12 cellular contexts compared by ENCODE assay signal in genomic region chr1:53376041-53376461, GRCh38. TPM values are rescaled to one million over a fixed set of nuclear protein-coding genes. Genes with fewer than 3 reads are reported as not detected.
A peak's percentile ranks its signal among the peaks of the same experiment; 100 is the strongest.
DNase-seq lines count a peak whose midpoint lies in the region; ATAC-seq and TF ChIP-seq lines count a peak whose summit lies in the region.
"Had no signal": no experiment of that assay in that cellular context is flagged by ENCODE, and none has a peak within 500 bp of the region (broad histone marks: within the 10 kb centered on the region; RNA-seq: fewer than 3 reads in every experiment).

No MANE protein-coding gene starts in this region.

- H3K36me3 ChIP-seq in esophagus muscularis mucosa (no peaks in the 10 kb centered on the region), spleen (no peaks in the 10 kb centered on the region)

- H3K27me3 Mint-ChIP-seq in activated T-cell treated with anti-CD3 and anti-CD28 coated beads, Interleukin-2, amount 50 U/mL, for 24 hours: no peaks in the 10 kb centered on the region

- H3K27me3 ChIP-seq in esophagus muscularis mucosa (peaks cover 0 to 33% (median 0%) of the 10 kb centered on the region in 4 donors), spleen (replicated peaks in 1 of 7) (no peaks in the 10 kb centered on the region)

- intact Hi-C loops in esophagus muscularis mucosa (cut with DNase I): no loop called here
- intact Hi-C loops in spleen (cut with DNase I; ENCODE audit: low total_unique reads): no loop called here

- no peaks in the 10 kb centered on the region for H3K36me3 Mint-ChIP-seq in activated T-cell treated with anti-CD3 and anti-CD28 coated beads, Interleukin-2, amount 50 U/mL, for 24 hours (ENCODE audit: low read depth)

- H3K9me3 ChIP-seq in esophagus muscularis mucosa (no peaks in the 10 kb centered on the region), spleen (no peaks in the 10 kb centered on the region)

- H3K27ac Mint-ChIP-seq in activated T-cell treated with anti-CD3 and anti-CD28 coated beads, Interleukin-2, amount 50 U/mL, for 24 hours: no peak overlapping the region

- no peaks in the 10 kb centered on the region for H3K9me3 Mint-ChIP-seq in activated T-cell treated with anti-CD3 and anti-CD28 coated beads, Interleukin-2, amount 50 U/mL, for 24 hours

- no peak overlapping the region for H3K27ac ChIP-seq in esophagus muscularis mucosa (replicated peaks in 1 of 4)
- H3K27ac ChIP-seq in spleen: no peak overlapping the region
- H3K27ac ChIP-seq: hepatocyte had no signal

- TF ChIP-seq CTCF in esophagus muscularis mucosa (IDR thresholded peaks at IDR 0.05) (no peak), spleen (IDR thresholded peaks at IDR 0.05 in 8 of 11, conservative IDR thresholded peaks at IDR 0.05 in 3 of 11) (no peak)

- no peak for ATAC-seq in HG03025 (IDR thresholded peaks at IDR 0.05; ENCODE audit: low FRiP score, unreplicated experiment)

- H3K4me3 ChIP-seq in esophagus muscularis mucosa: no peak overlapping the region
- H3K4me3 ChIP-seq in spleen: no peak overlapping the region
- H3K4me3 ChIP-seq: hepatocyte had no signal

- DNase-seq in activated T-cell treated with anti-CD3 and anti-CD28 coated beads, Interleukin-2, amount 50 U/mL, for 24 hours: peak; percentile 12
- no peak for DNase-seq in activated T-cell treated with anti-CD3 and anti-CD28 coated beads, Interleukin-2, amount 50 U/mL, for 1 hour
- DNase-seq in NCI-H345 (lab: John Stamatoyannopoulos, UW): peak; percentile 65
- peak; percentile 81 for DNase-seq in esophagus muscularis mucosa (ENCODE audit: extremely low spot score)
- peak; percentile 73 for DNase-seq in spleen
- DNase-seq in HuH-7 (ENCODE audit: low spot score): no peak
- DNase-seq in NCI-H510A treated with DMSO at 0.1 percent for 48 hours (lab: John Stamatoyannopoulos, UW): no peak
- DNase-seq: DND-41, mammary epithelial cell, MM.1S had no signal

- no peak for TF ChIP-seq EP300 in esophagus muscularis mucosa (IDR thresholded peaks at IDR 0.05)

- H3K4me1 Mint-ChIP-seq in activated T-cell treated with anti-CD3 and anti-CD28 coated beads, Interleukin-2, amount 50 U/mL, for 24 hours (ENCODE audit: low read depth): no peaks in the 10 kb centered on the region

- 60% methylated on average over 14 of the region's 14 CpGs for WGBS in esophagus muscularis mucosa
- WGBS in spleen, 5 donors: 64 to 84% (median 75%) methylated on average over 14 of the region's 14 CpGs

- H3K4me3 Mint-ChIP-seq in activated T-cell treated with anti-CD3 and anti-CD28 coated beads, Interleukin-2, amount 50 U/mL, for 24 hours: no peak overlapping the region

- TF ChIP-seq POLR2A in esophagus muscularis mucosa (IDR thresholded peaks at IDR 0.05; ENCODE audit: low read depth) (no peak), spleen (IDR thresholded peaks at IDR 0.05) (no peak)

- H3K4me1 ChIP-seq in esophagus muscularis mucosa (no peaks in the 10 kb centered on the region), spleen (no peaks in the 10 kb centered on the region)

RNA-seq across cellular contexts. Expression of gene LRP8, which starts 48.2 kb away (rescaled TPM):
- total RNA-seq in esophagus muscularis mucosa: 1 to 10 TPM in 3 of 4 donors, under 1 TPM in 1; 0.83 to 6.0 (median 1.9) TPM
- total RNA-seq in spleen: 10 to 100 TPM in 1 of 7 donors, 1 to 10 TPM in 6; 4.0 to 14.4 (median 8.0) TPM
- 1 to 10 TPM; 1.7 to 2.4 (median 2.0) TPM for polyA plus RNA-seq in spleen

Comparison
In these comparisons a context has a peak if more than half of its experiments do, and no peak if none do; other contexts are left out.
1. DNase-seq: peak in activated T-cell treated with anti-CD3 and anti-CD28 coated beads, Interleukin-2, amount 50 U/mL, for 24 hours (single experiment), NCI-H345 (single experiment), esophagus muscularis mucosa (single experiment) and spleen (single experiment); none in activated T-cell treated with anti-CD3 and anti-CD28 coated beads, Interleukin-2, amount 50 U/mL, for 1 hour (single experiment), HuH-7 (single experiment) and NCI-H510A treated with DMSO at 0.1 percent for 48 hours (single experiment).